Comparison of ENCODE assay signal across 1 cellular context in genomic region chr3:140292684-140293083, GRCh38.
TF ChIP-seq lines count a peak whose summit lies in the region.

No MANE protein-coding gene starts in this region.

TF ChIP-seq in HEK293T, 16 proteins besides CTCF, POLR2A, EP300 and RAD21 (continued from another document):
- TF ChIP-seq CTBP1 (IDR thresholded peaks at IDR 0.05; ENCODE audit: borderline replicate concordance): no peak
- no peak for TF ChIP-seq SP1 (IDR thresholded peaks at IDR 0.05)
TF ChIP-seq in HEK293T: peak in this region for 0.
